9 cellular contexts compared by ENCODE assay signal in the genomic region with DNA sequence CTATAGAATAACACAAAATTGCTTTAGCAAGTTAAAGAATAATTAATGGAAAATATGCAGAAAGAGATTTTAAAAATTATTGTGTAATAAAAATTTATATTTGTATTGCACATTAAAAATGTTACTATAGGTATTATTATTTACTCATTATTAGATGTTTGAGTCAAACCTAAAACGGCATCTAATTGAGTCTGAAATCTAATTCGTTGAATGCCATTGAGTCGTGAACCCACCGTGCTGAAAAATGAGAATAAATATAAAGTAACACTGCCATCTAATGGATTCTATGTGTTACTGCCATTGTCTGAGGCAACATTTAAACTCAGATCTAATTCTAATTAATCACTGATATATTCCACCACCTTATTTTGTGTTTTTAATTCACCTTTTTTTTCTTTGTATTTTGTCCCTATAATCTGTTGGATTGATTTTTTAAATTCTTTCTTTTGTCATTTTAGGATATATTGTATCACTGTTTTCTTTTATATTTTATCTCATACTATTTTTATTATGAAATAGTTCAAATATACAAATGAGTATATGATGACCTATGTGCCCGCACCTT.
A peak's percentile ranks its signal among the peaks of the same experiment; 100 is the strongest.
DNase-seq lines count a peak whose midpoint lies in the region; ATAC-seq and TF ChIP-seq lines count a peak whose summit lies in the region.
"Had no signal": no experiment of that assay in that cellular context is flagged by ENCODE, and none has a peak within 500 bp of the region (broad histone marks: within the 10 kb centered on the region; RNA-seq: fewer than 3 reads in every experiment).

No MANE protein-coding gene starts in this region.

- H3K4me3 ChIP-seq in adipocyte (ENCODE audit: low read length) (no peak overlapping the region), hepatocyte (no peak overlapping the region), suprapubic skin (no peak overlapping the region)

- no peaks in the 10 kb centered on the region for H3K79me2 ChIP-seq in hepatocyte

- H3K9ac ChIP-seq in adipocyte (ENCODE audit: low read length) = no peak overlapping the region

- H3K4me2 ChIP-seq in hepatocyte = no peak overlapping the region

- H3K27me3 ChIP-seq in adipocyte (replicated peaks; ENCODE audit: control insufficient read depth, insufficient read depth, low read length) = no peaks in the 10 kb centered on the region
- H3K27me3 ChIP-seq in hepatocyte = no peaks in the 10 kb centered on the region
- peaks cover 3% of the 10 kb centered on the region for H3K27me3 ChIP-seq in suprapubic skin

- H4K20me1 ChIP-seq in hepatocyte (ENCODE audit: insufficient read depth, poor library complexity, severe bottlenecking) = no peaks in the 10 kb centered on the region

- H3K27ac ChIP-seq in hepatocyte (no peak overlapping the region), suprapubic skin (no peak overlapping the region)

- H3K36me3 ChIP-seq in adipocyte (ENCODE audit: control insufficient read depth, insufficient read depth, low read length, severe bottlenecking) (no peaks in the 10 kb centered on the region), hepatocyte (replicated peaks; ENCODE audit: insufficient read depth, low read depth) (no peaks in the 10 kb centered on the region), suprapubic skin (no peaks in the 10 kb centered on the region)

- TF ChIP-seq CTCF in hepatocyte (IDR thresholded peaks at IDR 0.05; ENCODE audit: poor library complexity) = peak; percentile 88
- peak; percentile 61 to 62 for TF ChIP-seq CTCF in suprapubic skin (IDR thresholded peaks at IDR 0.05)

- H3K4me1 ChIP-seq in adipocyte (ENCODE audit: control insufficient read depth, insufficient read depth, low read length) (no peaks in the 10 kb centered on the region), hepatocyte (ENCODE audit: insufficient read depth) (no peaks in the 10 kb centered on the region), suprapubic skin (peaks cover 3% of the 10 kb centered on the region)

- no peak for TF ChIP-seq EP300 in suprapubic skin (IDR thresholded peaks at IDR 0.05)

- H3K9me3 ChIP-seq in adipocyte (ENCODE audit: control insufficient read depth, low read length) (no peaks in the 10 kb centered on the region), hepatocyte (ENCODE audit: low read depth) (no peaks in the 10 kb centered on the region), suprapubic skin (no peaks in the 10 kb centered on the region)

- TF ChIP-seq POLR2A in suprapubic skin (IDR thresholded peaks at IDR 0.05) = no peak

- no peak overlapping the region for H2AFZ ChIP-seq in hepatocyte

- WGBS in hepatocyte (ENCODE audit: low lambda C conversion rate, missing lambda C conversion rate) = 7% methylated on average over 5 of the region's 5 CpGs
- WGBS in suprapubic skin = 4% methylated on average over 5 of the region's 5 CpGs

- ATAC-seq in HG02610 (IDR thresholded peaks at IDR 0.05; ENCODE audit: unreplicated experiment) = peak; percentile 44

- no peaks in the 10 kb centered on the region for H3K9me2 ChIP-seq in hepatocyte (replicated peaks; ENCODE audit: insufficient read depth)

- DNase-seq in NCI-H510A treated with DMSO at 0.1 percent for 48 hours (lab: John Stamatoyannopoulos, UW) (peak; percentile 55), NCI-H510A (lab: John Stamatoyannopoulos, UW) (no peak), NCI-H2171 (lab: John Stamatoyannopoulos, UW) (peak; percentile 25), adipocyte (ENCODE audit: low read depth) (peak; percentile 82), hepatocyte (ENCODE audit: low spot score) (peak; percentile 54), suprapubic skin (ENCODE audit: low spot score in 2 of 2) (no peak)
- no peak for DNase-seq in NK-92 treated with Interleukin-12 subunit alpha and Interleukin-12 subunit beta, amount 100 ng/mL, for 24 hours (lab: John Stamatoyannopoulos, UW)
- DNase-seq: activated T-cell treated with anti-CD3 and anti-CD28 coated beads, Interleukin-2, amount 50 U/mL, for 72 hours had no signal

Comparison
In these comparisons a context has a peak if more than half of its experiments do, and no peak if none do; other contexts are left out.
1. DNase-seq: peak in NCI-H510A treated with DMSO at 0.1 percent for 48 hours (single experiment), NCI-H2171 (single experiment), adipocyte (single experiment) and hepatocyte (single experiment); none in NCI-H510A (single experiment), suprapubic skin (0 of 2) and NK-92 treated with Interleukin-12 subunit alpha and Interleukin-12 subunit beta, amount 100 ng/mL, for 24 hours (single experiment).